ENCODE assay signal across 11 cellular contexts in the genomic region with DNA sequence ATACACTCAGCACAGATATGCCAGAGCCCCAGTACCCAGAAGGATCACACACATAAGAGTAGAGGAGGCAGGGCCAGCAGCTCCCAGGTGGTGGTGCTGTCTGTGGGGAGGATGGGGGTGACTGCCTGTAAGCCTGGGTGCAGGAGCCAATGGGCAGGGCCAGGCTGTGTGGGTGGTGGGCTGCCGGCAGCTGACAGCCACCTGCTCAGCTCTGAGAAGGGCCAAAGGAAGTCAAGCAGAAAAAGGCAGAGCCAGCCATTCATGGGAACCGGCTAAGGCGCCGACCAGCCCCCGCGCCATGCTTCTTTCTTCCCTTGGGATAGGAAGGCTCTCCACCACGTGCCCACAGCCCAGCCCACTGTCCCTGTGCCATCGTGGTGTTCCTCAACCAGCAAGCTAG. TPM values are rescaled to one million over a fixed set of nuclear protein-coding genes. Genes with fewer than 3 reads are reported as not detected.
DNase-seq lines count a peak whose midpoint lies in the region; ATAC-seq lines count a peak whose summit lies in the region.
"Had no signal": no experiment of that assay in that cellular context is flagged by ENCODE, and none has a peak within 500 bp of the region (broad histone marks: within the 10 kb centered on the region; RNA-seq: fewer than 3 reads in every experiment).

No MANE protein-coding gene starts in this region.

- no peaks in the 10 kb centered on the region for H3K36me3 ChIP-seq in SJCRH30

- H3K9me3 Mint-ChIP-seq in activated T-cell treated with anti-CD3 and anti-CD28 coated beads, Interleukin-2, amount 50 U/mL, for 4 hours: no peaks in the 10 kb centered on the region
- no peaks in the 10 kb centered on the region for H3K9me3 Mint-ChIP-seq in stimulated activated naive CD8-positive, alpha-beta T cell treated with anti-CD3 and anti-CD28 coated beads, Interleukin-15, Interleukin-2, amounts not matched to agents 100 ng/mL and 50 ng/mL, for 24 hours

- no peaks in the 10 kb centered on the region for H3K9me3 ChIP-seq in SJCRH30 (replicated peaks)
- H3K9me3 ChIP-seq: testis had no signal

- no peaks in the 10 kb centered on the region for H3K27me3 ChIP-seq in SJCRH30
- H3K27me3 ChIP-seq: testis had no signal

- peaks cover 6% of the 10 kb centered on the region for H3K36me3 Mint-ChIP-seq in activated T-cell treated with anti-CD3 and anti-CD28 coated beads, Interleukin-2, amount 50 U/mL, for 4 hours (ENCODE audit: insufficient read depth)
- H3K36me3 Mint-ChIP-seq in stimulated activated naive CD8-positive, alpha-beta T cell treated with anti-CD3 and anti-CD28 coated beads, Interleukin-15, Interleukin-2, amounts not matched to agents 100 ng/mL and 50 ng/mL, for 24 hours (ENCODE audit: low read depth): no peaks in the 10 kb centered on the region

- H3K27ac ChIP-seq in SJCRH30: no peak overlapping the region
- H3K27ac ChIP-seq: testis had no signal

- H3K4me3 ChIP-seq in SJCRH30: no peak overlapping the region
- H3K4me3 ChIP-seq: testis had no signal

- DNase-seq in activated T-cell treated with anti-CD3 and anti-CD28 coated beads, Interleukin-2, amount 50 U/mL, for 4 hours: no peak
- no peak for DNase-seq in activated T-cell treated with anti-CD3 and anti-CD28 coated beads for 4 hours
- DNase-seq in SJCRH30: peak; percentile 17 to 26
- DNase-seq in NCI-H82 treated with DMSO at 0.1 percent for 48 hours (lab: John Stamatoyannopoulos, UW; ENCODE audit: unreplicated experiment): no peak
- DNase-seq in stimulated activated CD4-positive, alpha-beta T cell treated with anti-CD3 and anti-CD28 coated beads, Interleukin-4, amount 100 ng/mL, for 1 hour: no peak
- DNase-seq in activated CD8-positive, alpha-beta memory T cell treated with anti-CD3 and anti-CD28 coated beads, Interleukin-2, amount 50 U/mL, for 4 hours: no peak
- DNase-seq: midbrain, NCI-H1048, testis had no signal

- no peak overlapping the region for H3K4me3 Mint-ChIP-seq in activated T-cell treated with anti-CD3 and anti-CD28 coated beads, Interleukin-2, amount 50 U/mL, for 4 hours
- H3K4me3 Mint-ChIP-seq in stimulated activated naive CD8-positive, alpha-beta T cell treated with anti-CD3 and anti-CD28 coated beads, Interleukin-15, Interleukin-2, amounts not matched to agents 100 ng/mL and 50 ng/mL, for 24 hours: peak overlapping the region; percentile 21

- H3K4me1 Mint-ChIP-seq in activated T-cell treated with anti-CD3 and anti-CD28 coated beads, Interleukin-2, amount 50 U/mL, for 4 hours (ENCODE audit: low read depth): peaks cover 71% of the 10 kb centered on the region
- peaks cover 64% of the 10 kb centered on the region for H3K4me1 Mint-ChIP-seq in stimulated activated naive CD8-positive, alpha-beta T cell treated with anti-CD3 and anti-CD28 coated beads, Interleukin-15, Interleukin-2, amounts not matched to agents 100 ng/mL and 50 ng/mL, for 24 hours (ENCODE audit: low read depth)

- H3K27ac Mint-ChIP-seq in stimulated activated naive CD8-positive, alpha-beta T cell treated with anti-CD3 and anti-CD28 coated beads, Interleukin-15, Interleukin-2, amounts not matched to agents 100 ng/mL and 50 ng/mL, for 24 hours: peak overlapping the region; percentile 38

- H3K27me3 Mint-ChIP-seq in activated T-cell treated with anti-CD3 and anti-CD28 coated beads, Interleukin-2, amount 50 U/mL, for 4 hours (ENCODE audit: low read depth): no peaks in the 10 kb centered on the region
- H3K27me3 Mint-ChIP-seq in stimulated activated naive CD8-positive, alpha-beta T cell treated with anti-CD3 and anti-CD28 coated beads, Interleukin-15, Interleukin-2, amounts not matched to agents 100 ng/mL and 50 ng/mL, for 24 hours: no peaks in the 10 kb centered on the region

- ATAC-seq in activated T-cell treated with anti-CD3 and anti-CD28 coated beads, Interleukin-2, amount 50 U/mL, for 4 hours: peak; percentile 14 to 21
- ATAC-seq in HG02623 (IDR thresholded peaks at IDR 0.05; ENCODE audit: unreplicated experiment): peak; percentile 60

- peaks cover 12% of the 10 kb centered on the region for H3K4me1 ChIP-seq in SJCRH30

RNA-seq across cellular contexts. Expression of a gene that starts 14.1 kb away (rescaled TPM):
- 10 to 100 TPM; 13.6 to 18.1 (median 15.6) TPM for total RNA-seq in activated T-cell treated with anti-CD3 and anti-CD28 coated beads, Interleukin-2, amount 50 U/mL, for 4 hours
- 2.4 and 3.6 TPM in 2 replicates for total RNA-seq in SJCRH30 (2014; rRNA removed; shearing (Covaris generic))

RNA-seq across cellular contexts. Expression of a gene that starts 35.7 kb away (rescaled TPM):
- 10 to 100 TPM; 57.4 to 70.3 (median 66.0) TPM for total RNA-seq in activated T-cell treated with anti-CD3 and anti-CD28 coated beads, Interleukin-2, amount 50 U/mL, for 4 hours
- total RNA-seq in SJCRH30 (2014; rRNA removed; shearing (Covaris generic)): 26.6 and 41.2 TPM in 2 replicates

Comparison
In these comparisons a context has a peak if more than half of its experiments do, and no peak if none do; other contexts are left out.
1. DNase-seq: peak in SJCRH30 (2 of 2); none in activated T-cell treated with anti-CD3 and anti-CD28 coated beads, Interleukin-2, amount 50 U/mL, for 4 hours (single experiment), activated T-cell treated with anti-CD3 and anti-CD28 coated beads for 4 hours (single experiment), NCI-H82 treated with DMSO at 0.1 percent for 48 hours (single experiment), stimulated activated CD4-positive, alpha-beta T cell treated with anti-CD3 and anti-CD28 coated beads, Interleukin-4, amount 100 ng/mL, for 1 hour (single experiment) and activated CD8-positive, alpha-beta memory T cell treated with anti-CD3 and anti-CD28 coated beads, Interleukin-2, amount 50 U/mL, for 4 hours (single experiment).